25 cellular contexts compared by ENCODE assay signal in genomic region chr4:15673337-15673736, GRCh38.
"Had no signal": no experiment of that assay in that cellular context is flagged by ENCODE, and none has a peak within 500 bp of the region (broad histone marks: within the 10 kb centered on the region; RNA-seq: fewer than 3 reads in every experiment).

No MANE protein-coding gene starts in this region.

- ATAC-seq: left ventricle myocardium superior; lower lobe of right lung; mucosa of descending colon; natural killer cell treated with Interleukin-12 subunit alpha and Interleukin-12 subunit beta and Interleukin-15 and Interleukin-18, amount 100 ng/mL, for 72 hours; sciatic nerve had no signal

- H3K27ac ChIP-seq: dorsolateral prefrontal cortex, lower lobe of right lung, ovary, stomach, thyroid gland had no signal

- DNase-seq: cortex of kidney; dorsolateral prefrontal cortex; effector CD4-positive, alpha-beta T cell; hypothalamus; immature natural killer cell; islet precursor cell; left ventricle myocardium superior; lower lobe of right lung; mucosa of descending colon; naive B cell; ovary; posterior cingulate gyrus; retina; stimulated activated CD4-positive, alpha-beta T cell treated with anti-CD3 and anti-CD28 coated beads, Interleukin-12 subunit alpha, Interleukin-12 subunit beta, amount 100 ng/mL, for 4 hours; stimulated activated CD4-positive, alpha-beta T cell treated with anti-CD3 and anti-CD28 coated beads, Interleukin-1b, Interleukin-23, amount 100 ng/mL, for 48 hours; stimulated activated CD4-positive, alpha-beta T cell treated with anti-CD3 and anti-CD28 coated beads, Interleukin-4, amount 100 ng/mL, for 1 hour; stimulated activated CD8-positive, alpha-beta memory T cell treated with anti-CD3 and anti-CD28 coated beads, Interleukin-4, amount 100 ng/mL, for 48 hours; stimulated activated naive CD4-positive, alpha-beta T cell; stomach; thyroid gland had no signal

- H3K27me3 Mint-ChIP-seq: naive B cell; natural killer cell treated with Interleukin-12 subunit alpha and Interleukin-12 subunit beta and Interleukin-15 and Interleukin-18, amount 100 ng/mL, for 72 hours; type B pancreatic cell had no signal

- H3K4me3 Mint-ChIP-seq: immature natural killer cell; naive B cell; natural killer cell treated with Interleukin-12 subunit alpha and Interleukin-12 subunit beta and Interleukin-15 and Interleukin-18, amount 100 ng/mL, for 72 hours; neural crest cell; type B pancreatic cell had no signal

- H3K36me3 ChIP-seq: lower lobe of right lung, ovary, stomach, thyroid gland had no signal

- H3K4me1 Mint-ChIP-seq: immature natural killer cell had no signal

- H3K4me3 ChIP-seq: dorsolateral prefrontal cortex, lower lobe of right lung, mucosa of descending colon, ovary, smooth muscle cell, stomach, thyroid gland had no signal

- H3K9me3 Mint-ChIP-seq: immature natural killer cell; naive B cell; natural killer cell treated with Interleukin-12 subunit alpha and Interleukin-12 subunit beta and Interleukin-15 and Interleukin-18, amount 100 ng/mL, for 72 hours; type B pancreatic cell had no signal

- H3K27me3 ChIP-seq: ovary, stomach, thyroid gland had no signal

- H3K9me3 ChIP-seq: lower lobe of right lung, mucosa of descending colon, ovary, stomach, thyroid gland had no signal

- H3K4me2 ChIP-seq: smooth muscle cell had no signal

- H3K4me1 ChIP-seq: lower lobe of right lung, thyroid gland had no signal

- H3K36me3 Mint-ChIP-seq: immature natural killer cell; naive B cell; natural killer cell treated with Interleukin-12 subunit alpha and Interleukin-12 subunit beta and Interleukin-15 and Interleukin-18, amount 100 ng/mL, for 72 hours had no signal

- H3K27ac Mint-ChIP-seq: immature natural killer cell, type B pancreatic cell had no signal
